In the genomic region with DNA sequence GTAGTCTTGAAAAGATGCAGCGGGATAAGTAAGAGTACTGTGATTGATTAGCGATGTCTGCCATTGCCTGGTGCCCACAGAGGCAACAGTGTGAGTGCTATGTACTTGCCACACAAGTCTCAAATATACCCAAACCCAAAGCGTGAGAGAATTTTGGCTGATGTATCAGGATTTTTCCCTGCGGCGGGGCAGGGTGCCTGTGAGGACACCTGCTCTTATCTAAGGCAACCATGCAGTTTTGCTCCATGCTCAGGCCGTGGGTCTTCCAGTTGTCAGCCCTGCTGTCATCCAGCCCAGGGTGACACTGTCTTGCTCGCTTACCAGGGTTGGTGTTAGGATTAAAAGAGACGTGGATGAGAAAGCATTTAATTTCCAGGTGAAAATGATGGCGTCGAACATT, we compare ENCODE assay signal across 25 cellular contexts.
DNase-seq lines count a peak whose midpoint lies in the region; ATAC-seq, FAIRE-seq and TF ChIP-seq lines count a peak whose summit lies in the region.
"Had no signal": no experiment of that assay in that cellular context is flagged by ENCODE, and none has a peak within 500 bp of the region (broad histone marks: within the 10 kb centered on the region; RNA-seq: fewer than 3 reads in every experiment).

No MANE protein-coding gene starts in this region.

- peak; percentile 33 for DNase-seq in activated effector memory CD4-positive, alpha-beta T cell treated with anti-CD3 and anti-CD28 coated beads, Interleukin-2, amount 50 U/mL, for 16 hours
- DNase-seq in activated effector memory CD4-positive, alpha-beta T cell treated with Interleukin-2 at 50 U/mL for 16 hours: no peak
- DNase-seq in RWPE2 (ENCODE audit: low spot score) (peak; percentile 12), endodermal cell (peak; percentile 20), posterior vena cava (ENCODE audit: low spot score) (peak; percentile 56), GM12891 (ENCODE audit: insufficient read length, low spot score) (no peak), RCC 7860 (ENCODE audit: low spot score) (no peak), NCI-H187 (lab: John Stamatoyannopoulos, UW) (no peak)
- DNase-seq: 8988T; ACHN; AML-193; BE2C; Calu3; CD4-positive, alpha-beta T cell; CD8-positive, alpha-beta memory T cell; DMS53; DMS79 treated with DMSO at 0.1 percent for 48 hours; GF-D8; GM23248; H7; HCEC 1CT had no signal

- no peaks in the 10 kb centered on the region for H3K9me3 Mint-ChIP-seq in endodermal cell
- H3K9me3 Mint-ChIP-seq: CD4-positive, alpha-beta T cell; CD8-positive, alpha-beta memory T cell had no signal

- H3K27me3 Mint-ChIP-seq in endodermal cell (ENCODE audit: insufficient read depth): peaks cover 2% of the 10 kb centered on the region

- FAIRE-seq in GM12891 (lab: Jason Lieb, UNC): no peak
- no peak for FAIRE-seq in RCC 7860 (lab: Jason Lieb, UNC)
- FAIRE-seq: A549, H1 had no signal

- no peak overlapping the region for H3K27ac Mint-ChIP-seq in endodermal cell
- H3K27ac Mint-ChIP-seq: CD14-positive monocyte; CD4-positive, alpha-beta T cell; CD8-positive, alpha-beta memory T cell had no signal

- no peak overlapping the region for H3K27ac ChIP-seq in RWPE2 (ENCODE audit: poor library complexity, severe bottlenecking)
- H3K27ac ChIP-seq in endodermal cell (ENCODE audit: low read depth, low read length): no peak overlapping the region
- H3K27ac ChIP-seq: A549; BLaER1 treated with 17β-estradiol and CSF1 and Interleukin-3, amounts not matched to agents 10 nM and 100 nM; GM23248 had no signal

- H3K9ac ChIP-seq in endodermal cell (ENCODE audit: extremely low read depth, low read length, poor library complexity, severe bottlenecking): no peak overlapping the region
- H3K9ac ChIP-seq: BLaER1 treated with 17β-estradiol and CSF1 and Interleukin-3, amounts not matched to agents 10 nM and 100 nM; GM23248 had no signal

- H3K9me3 ChIP-seq in RWPE2 (ENCODE audit: severe bottlenecking) (no peaks in the 10 kb centered on the region), endodermal cell (ENCODE audit: control insufficient read depth, low read length) (no peaks in the 10 kb centered on the region)
- H3K9me3 ChIP-seq: A549; BE2C; BLaER1 treated with 17β-estradiol and CSF1 and Interleukin-3, amounts not matched to agents 10 nM and 100 nM had no signal

- no peak for TF ChIP-seq POLR2A in GM12891 (IDR thresholded peaks at IDR 0.05; ENCODE audit: low read depth, low read length)

- H3K4me3 Mint-ChIP-seq in endodermal cell: no peak overlapping the region
- H3K4me3 Mint-ChIP-seq: CD14-positive monocyte; CD4-positive, alpha-beta T cell; CD8-positive, alpha-beta memory T cell had no signal

- H3K36me3 ChIP-seq in RWPE2 (ENCODE audit: low read depth) (no peaks in the 10 kb centered on the region), endodermal cell (ENCODE audit: control insufficient read depth, insufficient read depth, low read length) (no peaks in the 10 kb centered on the region)
- H3K36me3 ChIP-seq: BE2C; BLaER1 treated with 17β-estradiol and CSF1 and Interleukin-3, amounts not matched to agents 10 nM and 100 nM had no signal

- ATAC-seq in RWPE2 (ENCODE audit: low read depth): no peak
- ATAC-seq: A549 had no signal

- no peaks in the 10 kb centered on the region for H3K36me3 Mint-ChIP-seq in endodermal cell (ENCODE audit: low read depth)
- H3K36me3 Mint-ChIP-seq: CD14-positive monocyte; CD8-positive, alpha-beta memory T cell had no signal

- intact Hi-C loops in posterior vena cava (cut with DNase I): no loop called here

- peaks cover 32% of the 10 kb centered on the region for H3K27me3 ChIP-seq in RWPE2 (ENCODE audit: insufficient read depth, poor library complexity, severe bottlenecking)
- H3K27me3 ChIP-seq in endodermal cell (ENCODE audit: control insufficient read depth, insufficient read depth, low read length, poor library complexity, severe bottlenecking): no peaks in the 10 kb centered on the region
- H3K27me3 ChIP-seq: BE2C; BLaER1 treated with 17β-estradiol and CSF1 and Interleukin-3, amounts not matched to agents 10 nM and 100 nM had no signal

- H3K4me1 Mint-ChIP-seq in endodermal cell: peaks cover 24% of the 10 kb centered on the region
- H3K4me1 Mint-ChIP-seq: CD8-positive, alpha-beta memory T cell had no signal

- H3K4me3 ChIP-seq in RWPE2 (ENCODE audit: severe bottlenecking) (no peak overlapping the region), endodermal cell (ENCODE audit: low read length) (no peak overlapping the region)
- H3K4me3 ChIP-seq: A549; BLaER1 treated with 17β-estradiol and CSF1 and Interleukin-3, amounts not matched to agents 10 nM and 100 nM; GM23248 had no signal

- TF ChIP-seq CTCF in RWPE2 (IDR thresholded peaks at IDR 0.05; ENCODE audit: poor library complexity, severe bottlenecking): no peak
- TF ChIP-seq CTCF in endodermal cell (conservative IDR thresholded peaks at IDR 0.05): no peak

- H3K4me1 ChIP-seq in RWPE2 (ENCODE audit: insufficient read depth, poor library complexity, severe bottlenecking): no peaks in the 10 kb centered on the region
- peaks cover 12% of the 10 kb centered on the region for H3K4me1 ChIP-seq in endodermal cell (ENCODE audit: control insufficient read depth, insufficient read depth, low read length)
- H3K4me1 ChIP-seq: A549, BE2C had no signal

- 93 to 96% methylated on average over 3 to 10 of the region's 10 CpGs for WGBS in endodermal cell (ENCODE audit: insufficient coverage in 1 of 2, insufficient read length in 1 of 2), 2 experiments

TF ChIP-seq in GM12891, 5 proteins besides CTCF, POLR2A, EP300 and RAD21:
- TF ChIP-seq POLR2AphosphoS5 (IDR thresholded peaks at IDR 0.05; ENCODE audit: low read depth, low read length): no peak
- no peak for TF ChIP-seq TAF1 (IDR thresholded peaks at IDR 0.05; ENCODE audit: low read depth, low read length)
TF ChIP-seq in GM12891: peak in this region for 0.

Comparison
In these comparisons a context has a peak if more than half of its experiments do, and no peak if none do; other contexts are left out.
1. DNase-seq: peak in activated effector memory CD4-positive, alpha-beta T cell treated with anti-CD3 and anti-CD28 coated beads, Interleukin-2, amount 50 U/mL, for 16 hours (single experiment), RWPE2 (single experiment), endodermal cell (single experiment) and posterior vena cava (single experiment); none in activated effector memory CD4-positive, alpha-beta T cell treated with Interleukin-2 at 50 U/mL for 16 hours (single experiment), GM12891 (single experiment), RCC 7860 (single experiment) and NCI-H187 (0 of 2).